ENCODE assay signal across 7 cellular contexts in genomic region chrX:131792356-131792749, GRCh38.
A peak's percentile ranks its signal among the peaks of the same experiment; 100 is the strongest.
DNase-seq lines count a peak whose midpoint lies in the region; ATAC-seq and TF ChIP-seq lines count a peak whose summit lies in the region.

No MANE protein-coding gene starts in this region.

- peak in 3 of 6 experiments; percentile 48 to 85 (median 54) for TF ChIP-seq CTCF in adrenal gland (IDR thresholded peaks at IDR 0.05)

- 49 to 96% (median 90%) methylated on average over 4 to 13 of the region's 13 CpGs for WGBS in adrenal gland, 4 donors

- H3K27me3 ChIP-seq in adrenal gland = no peaks in the 10 kb centered on the region

- ATAC-seq in GM18870 (IDR thresholded peaks at IDR 0.05; ENCODE audit: unreplicated experiment) (peak; percentile 68), HG03442 (IDR thresholded peaks at IDR 0.05; ENCODE audit: unreplicated experiment) (no peak), HG03175 (IDR thresholded peaks at IDR 0.05; ENCODE audit: unreplicated experiment) (no peak)

- H3K27ac ChIP-seq in adrenal gland = peak overlapping the region in 3 of 5 donors; percentile 20 to 80 (median 63)

- TF ChIP-seq POLR2A in adrenal gland (IDR thresholded peaks at IDR 0.05) = no peak

- intact Hi-C loops in adrenal gland (cut with DNase I) = no loop called here

- no peaks in the 10 kb centered on the region for H3K9me3 ChIP-seq in adrenal gland (replicated peaks in 1 of 3)

- peaks cover 0 to 11% of the 10 kb centered on the region in 2 donors for H3K4me1 ChIP-seq in adrenal gland (replicated peaks in 1 of 2)

- no peaks in the 10 kb centered on the region for H3K36me3 ChIP-seq in adrenal gland (replicated peaks in 1 of 2)

- H3K4me3 ChIP-seq in adrenal gland = peak overlapping the region in 1 of 4 donors; percentile 59

- DNase-seq in LHCN-M2 (ENCODE audit: low read depth) = peak; percentile 19
- peak in 5 of 7 donors; percentile 90 to 96 (median 93) for DNase-seq in adrenal gland
- DNase-seq in myocyte (ENCODE audit: low read depth) = peak; percentile 24
- DNase-seq in activated effector memory CD4-positive, alpha-beta T cell treated with Interleukin-2 at 50 U/mL for 16 hours = no peak
